ENCODE assay signal across 11 cellular contexts in the genomic region with DNA sequence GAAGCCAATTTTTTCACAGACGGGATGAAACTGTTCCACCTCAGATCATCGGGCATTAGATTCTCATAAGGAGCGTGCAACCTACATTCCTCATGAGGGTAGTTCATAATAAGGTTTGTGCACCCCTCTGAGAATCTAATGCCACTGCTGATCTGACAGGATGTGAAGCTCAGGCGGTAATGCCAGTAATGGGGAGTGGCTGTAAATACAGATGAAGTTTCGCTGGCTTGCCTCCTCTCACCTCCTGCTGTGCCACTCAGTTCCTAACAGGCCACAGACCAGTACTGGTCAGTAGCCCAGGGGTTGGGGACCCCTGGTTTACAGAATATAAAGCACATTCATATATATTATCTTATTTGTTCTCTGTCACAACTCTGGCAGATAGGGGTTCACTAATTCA. TPM values are rescaled to one million over a fixed set of nuclear protein-coding genes. Genes with fewer than 3 reads are reported as not detected.
A peak's percentile ranks its signal among the peaks of the same experiment; 100 is the strongest.
DNase-seq lines count a peak whose midpoint lies in the region; ATAC-seq and TF ChIP-seq lines count a peak whose summit lies in the region.
"Had no signal": no experiment of that assay in that cellular context is flagged by ENCODE, and none has a peak within 500 bp of the region (broad histone marks: within the 10 kb centered on the region; RNA-seq: fewer than 3 reads in every experiment).

No MANE protein-coding gene starts in this region.

- peaks cover 18% of the 10 kb centered on the region for H3K36me3 Mint-ChIP-seq in activated CD4-positive, alpha-beta T cell treated with anti-CD3 and anti-CD28 coated beads, Interleukin-2, amount 10 ng/mL, durations not matched to agents 7 days and 5 days (ENCODE audit: low read depth)
- peaks cover 19% of the 10 kb centered on the region for H3K36me3 Mint-ChIP-seq in activated CD4-positive, alpha-beta T cell treated with anti-CD3 and anti-CD28 coated beads, Interleukin-2, amount 10 ng/mL, durations not matched to agents 24 days and 14 days (ENCODE audit: low read depth)

- peaks cover 19% of the 10 kb centered on the region; the same call in 1 of the 2 replicates for H4K20me1 ChIP-seq in Karpas-422 (ENCODE audit: insufficient read depth, low read depth, low read length)

- POLR2A ChIA-PET in activated CD4-positive, alpha-beta T cell treated with anti-CD3 and anti-CD28 coated beads, Interleukin-2, amount 10 ng/mL, durations not matched to agents 7 days and 5 days (lab: Charles Lee): no interaction called here

- no peak for ATAC-seq in psoas muscle

- H3K36me3 ChIP-seq in Karpas-422 (ENCODE audit: insufficient read depth, low read length) (no peaks in the 10 kb centered on the region), esophagus muscularis mucosa (no peaks in the 10 kb centered on the region), psoas muscle (ENCODE audit: insufficient read depth in 1 of 2, low read depth in 1 of 2) (no peaks in the 10 kb centered on the region)
- H3K36me3 ChIP-seq: esophagus squamous epithelium had no signal

- H3K9me2 ChIP-seq in Karpas-422 (replicated peaks; ENCODE audit: insufficient read depth, low read length): no peaks in the 10 kb centered on the region

- H3K9ac ChIP-seq in Karpas-422 (ENCODE audit: low read length): no peak overlapping the region

- 97% methylated on average over 5 of the region's 5 CpGs for WGBS in esophagus muscularis mucosa
- 81 to 90% (median 83%) methylated on average over 5 of the region's 5 CpGs for WGBS in psoas muscle, 3 donors

- H3K27ac Mint-ChIP-seq in activated CD4-positive, alpha-beta T cell treated with anti-CD3 and anti-CD28 coated beads, Interleukin-2, amount 10 ng/mL, durations not matched to agents 7 days and 5 days: peak overlapping the region; percentile 90
- H3K27ac Mint-ChIP-seq in activated CD4-positive, alpha-beta T cell treated with anti-CD3 and anti-CD28 coated beads, Interleukin-2, amount 10 ng/mL, durations not matched to agents 24 days and 14 days: no peak overlapping the region

- no peak for DNase-seq in activated CD4-positive, alpha-beta T cell treated with anti-CD3 and anti-CD28 coated beads, Interleukin-2, amount 10 ng/mL, durations not matched to agents 7 days and 5 days
- DNase-seq in activated CD4-positive, alpha-beta T cell treated with anti-CD3 and anti-CD28 coated beads, Interleukin-2, amount 10 ng/mL, durations not matched to agents 24 days and 14 days: no peak
- peak; percentile 37 for DNase-seq in Karpas-422
- DNase-seq in esophagus muscularis mucosa (ENCODE audit: extremely low spot score): no peak
- DNase-seq in psoas muscle: no peak
- no peak for DNase-seq in AG20443 (ENCODE audit: low spot score)
- no peak for DNase-seq in CD1c-positive myeloid dendritic cell (ENCODE audit: extremely low spot score)
- DNase-seq in activated CD4-positive, alpha-beta T cell treated with anti-CD3 and anti-CD28 coated beads for 4 hours: no peak
- DNase-seq: cortex of kidney, NCI-H1417 treated with DMSO at 0.1 percent for 48 hours had no signal

- H2AFZ ChIP-seq in Karpas-422 (ENCODE audit: low read length): no peak overlapping the region

- TF ChIP-seq EP300 in esophagus muscularis mucosa (IDR thresholded peaks at IDR 0.05): no peak

- no peak overlapping the region for H3K4me2 ChIP-seq in Karpas-422 (ENCODE audit: low read depth, low read length, poor library complexity, severe bottlenecking)

- H3K79me2 ChIP-seq in Karpas-422 (ENCODE audit: low read length): no peaks in the 10 kb centered on the region

- peaks cover 4% of the 10 kb centered on the region for H3K27me3 Mint-ChIP-seq in activated CD4-positive, alpha-beta T cell treated with anti-CD3 and anti-CD28 coated beads, Interleukin-2, amount 10 ng/mL, durations not matched to agents 7 days and 5 days
- peaks cover 5% of the 10 kb centered on the region for H3K27me3 Mint-ChIP-seq in activated CD4-positive, alpha-beta T cell treated with anti-CD3 and anti-CD28 coated beads, Interleukin-2, amount 10 ng/mL, durations not matched to agents 24 days and 14 days

- H3K4me3 Mint-ChIP-seq in activated CD4-positive, alpha-beta T cell treated with anti-CD3 and anti-CD28 coated beads, Interleukin-2, amount 10 ng/mL, durations not matched to agents 7 days and 5 days: no peak overlapping the region
- no peak overlapping the region for H3K4me3 Mint-ChIP-seq in activated CD4-positive, alpha-beta T cell treated with anti-CD3 and anti-CD28 coated beads, Interleukin-2, amount 10 ng/mL, durations not matched to agents 24 days and 14 days

- H3K27ac ChIP-seq in Karpas-422 (ENCODE audit: low read length) (no peak overlapping the region), esophagus muscularis mucosa (replicated peaks in 1 of 4) (peak overlapping the region in 3 of 4 donors; percentile 81 to 94 (median 89)), psoas muscle (peak overlapping the region; percentile 98)

- CTCF ChIA-PET in activated CD4-positive, alpha-beta T cell treated with anti-CD3 and anti-CD28 coated beads, Interleukin-2, amount 10 ng/mL, durations not matched to agents 7 days and 5 days (lab: Charles Lee): no interaction called here

- no peak for TF ChIP-seq CTCF in esophagus muscularis mucosa (IDR thresholded peaks at IDR 0.05)
- no peak for TF ChIP-seq CTCF in psoas muscle (IDR thresholded peaks at IDR 0.05)

- TF ChIP-seq POLR2A in esophagus muscularis mucosa (IDR thresholded peaks at IDR 0.05; ENCODE audit: low read depth): no peak

- intact Hi-C loops in activated CD4-positive, alpha-beta T cell treated with anti-CD3 and anti-CD28 coated beads, Interleukin-2, amount 10 ng/mL, durations not matched to agents 24 days and 14 days (cut with micrococcal nuclease): loop anchor here (2.0 to 5.0 kb wide), 2 partner anchors 64 to 85 kb away; no protein-coding TSS in a partner anchor
- intact Hi-C loops in esophagus muscularis mucosa (cut with DNase I) (loop anchor here (2.0 to 5.0 kb wide), 2 partner anchors 64 to 80 kb away; no protein-coding TSS in a partner anchor), psoas muscle (cut with DNase I) (loop anchor here (2.0 to 5.0 kb wide), 3 partner anchors 45 to 80 kb away; no protein-coding TSS in a partner anchor)

- peaks cover 43% of the 10 kb centered on the region for H3K4me1 Mint-ChIP-seq in activated CD4-positive, alpha-beta T cell treated with anti-CD3 and anti-CD28 coated beads, Interleukin-2, amount 10 ng/mL, durations not matched to agents 7 days and 5 days
- peaks cover 37% of the 10 kb centered on the region for H3K4me1 Mint-ChIP-seq in activated CD4-positive, alpha-beta T cell treated with anti-CD3 and anti-CD28 coated beads, Interleukin-2, amount 10 ng/mL, durations not matched to agents 24 days and 14 days

- H3K4me3 ChIP-seq in Karpas-422 (ENCODE audit: low read length) (no peak overlapping the region), esophagus muscularis mucosa (no peak overlapping the region), psoas muscle (no peak overlapping the region)

- H3K9me3 ChIP-seq in Karpas-422 (ENCODE audit: low read length): no peaks in the 10 kb centered on the region
- no peaks in the 10 kb centered on the region for H3K9me3 ChIP-seq in esophagus muscularis mucosa
- no peaks in the 10 kb centered on the region for H3K9me3 ChIP-seq in psoas muscle
- H3K9me3 ChIP-seq: esophagus squamous epithelium had no signal

- H3K9me3 Mint-ChIP-seq in activated CD4-positive, alpha-beta T cell treated with anti-CD3 and anti-CD28 coated beads, Interleukin-2, amount 10 ng/mL, durations not matched to agents 7 days and 5 days: no peaks in the 10 kb centered on the region
- H3K9me3 Mint-ChIP-seq in activated CD4-positive, alpha-beta T cell treated with anti-CD3 and anti-CD28 coated beads, Interleukin-2, amount 10 ng/mL, durations not matched to agents 24 days and 14 days: no peaks in the 10 kb centered on the region

- peaks cover 44% of the 10 kb centered on the region for H3K4me1 ChIP-seq in Karpas-422 (ENCODE audit: low read length)
- H3K4me1 ChIP-seq in esophagus muscularis mucosa: peaks cover 35 to 45% (median 44%) of the 10 kb centered on the region in 4 donors
- H3K4me1 ChIP-seq in psoas muscle: peaks cover 25% of the 10 kb centered on the region

- no peaks in the 10 kb centered on the region for H3K27me3 ChIP-seq in Karpas-422 (ENCODE audit: low read length)
- no peaks in the 10 kb centered on the region for H3K27me3 ChIP-seq in esophagus muscularis mucosa
- no peaks in the 10 kb centered on the region for H3K27me3 ChIP-seq in psoas muscle (ENCODE audit: insufficient read depth in 3 of 3, low read length in 2 of 3)
- H3K27me3 ChIP-seq: esophagus squamous epithelium had no signal

RNA-seq across cellular contexts. Expression of a gene that starts 2.1 kb away (rescaled TPM):
- 10 to 100 TPM; 45.1 to 47.7 TPM for total RNA-seq in activated CD4-positive, alpha-beta T cell treated with anti-CD3 and anti-CD28 coated beads, Interleukin-2, amount 10 ng/mL, durations not matched to agents 7 days and 5 days
- 36.2 and 39.8 TPM in 2 replicates for total RNA-seq in activated CD4-positive, alpha-beta T cell treated with anti-CD3 and anti-CD28 coated beads, Interleukin-2, amount 10 ng/mL, durations not matched to agents 24 days and 14 days
- 3.5 and 5.7 TPM in 2 replicates for total RNA-seq in Karpas-422 (2014; rRNA removed; shearing (Covaris generic); ENCODE audit: low replicate concordance)
- total RNA-seq in esophagus muscularis mucosa: 10 to 100 TPM; 14.6 to 36.1 (median 29.2) TPM
- total RNA-seq in psoas muscle: 10 to 100 TPM; 22.5 to 34.1 (median 32.0) TPM
- 1 to 10 TPM; 3.3 to 9.1 (median 5.5) TPM for polyA plus RNA-seq in psoas muscle
